2 cellular contexts compared by ENCODE assay signal in the genomic region with DNA sequence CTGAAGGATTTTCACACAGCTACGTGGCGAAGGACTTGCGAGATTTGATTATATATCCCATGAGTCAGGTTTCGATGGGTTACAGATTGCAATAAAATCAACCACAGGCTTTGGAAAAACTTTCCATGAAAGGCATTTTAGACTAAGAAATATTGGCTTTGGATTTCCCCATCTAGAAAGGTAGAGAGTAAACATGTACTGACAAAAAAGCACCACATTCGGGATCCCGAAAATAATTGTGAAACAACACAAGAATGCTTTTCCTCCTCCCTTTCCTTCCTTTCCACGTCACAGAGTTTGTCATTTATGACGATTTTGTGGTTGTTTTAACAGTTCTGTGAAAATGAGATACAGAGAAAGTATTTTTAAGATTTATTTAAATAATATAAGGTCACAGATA.
TF ChIP-seq lines count a peak whose summit lies in the region.

No MANE protein-coding gene starts in this region.

TF ChIP-seq in A549, 52 proteins besides CTCF, POLR2A, EP300 and RAD21:
- TF ChIP-seq CEBPB (IDR thresholded peaks at IDR 0.05) (peak; percentile 24 to 59; a peak in 2 of 4 replicates), FOXS1 (CRISPR knock-in tag; IDR thresholded peaks at IDR 0.05) (peak; percentile 24; the same call in 1 of the 2 replicates), GATA3 (IDR thresholded peaks at IDR 0.05; ENCODE audit: borderline replicate concordance) (peak; percentile 38; the same call in 1 of the 2 replicates), FOSL2 (IDR thresholded peaks at IDR 0.05) (no peak), FOSL2 (CRISPR knock-in tag; IDR thresholded peaks at IDR 0.05) (peak; percentile 60), NPAS2 (CRISPR knock-in tag; IDR thresholded peaks at IDR 0.05; ENCODE audit: borderline replicate concordance) (no peak), CHD2 (IDR thresholded peaks at IDR 0.05; ENCODE audit: low read length, partially characterized antibody) (no peak), CHD4 (IDR thresholded peaks at IDR 0.05; ENCODE audit: borderline replicate concordance) (no peak), JUN (IDR thresholded peaks at IDR 0.05) (no peak), HOXB13 (CRISPR knock-in tag; IDR thresholded peaks at IDR 0.05; ENCODE audit: low read depth) (peak; percentile 44; the same call in 1 of the 2 replicates)

TF ChIP-seq in IMR-90, 13 proteins besides CTCF, POLR2A, EP300 and RAD21:
- TF ChIP-seq NFE2L2 (IDR thresholded peaks at IDR 0.05; ENCODE audit: low read depth, low read length): no peak
